22 cellular contexts compared by ENCODE assay signal in genomic region chr20:56995157-56995556, GRCh38.
"Had no signal": no experiment of that assay in that cellular context is flagged by ENCODE, and none has a peak within 500 bp of the region (broad histone marks: within the 10 kb centered on the region; RNA-seq: fewer than 3 reads in every experiment).

No MANE protein-coding gene starts in this region.

- H3K27ac ChIP-seq: coronary artery, heart left ventricle, prostate gland, thyroid gland, VCaP had no signal

- DNase-seq: activated CD4-positive, alpha-beta memory T cell treated with anti-CD3 and anti-CD28 coated beads, Interleukin-2, amount 10 ng/mL, durations not matched to agents 7 days and 5 days; activated effector memory CD4-positive, alpha-beta T cell treated with Interleukin-2 at 50 U/mL for 16 hours; amygdala; cerebellar nuclear complex; heart left ventricle; left cardiac atrium; naive thymus-derived CD4-positive, alpha-beta T cell; stimulated activated CD4-positive, alpha-beta T cell treated with anti-CD3 and anti-CD28 coated beads, Interleukin-4, amount 100 ng/mL, for 24 hours; substantia nigra had no signal

- H3K4me1 ChIP-seq: heart left ventricle, prostate gland, thyroid gland had no signal

- H3K27ac Mint-ChIP-seq: activated CD4-positive, alpha-beta memory T cell treated with anti-CD3 and anti-CD28 coated beads, Interleukin-2, amount 10 ng/mL, durations not matched to agents 7 days and 5 days; activated CD4-positive, alpha-beta T cell treated with anti-CD3 and anti-CD28 coated beads, Interleukin-2, amount 10 ng/mL, durations not matched to agents 24 days and 14 days; activated naive CD4-positive, alpha-beta T cell treated with anti-CD3 and anti-CD28 coated beads, Interleukin-2, amount 10 ng/mL, durations not matched to agents 7 days and 5 days; activated T-cell treated with anti-CD3 and anti-CD28 coated beads, Interleukin-2, amount 50 U/mL, for 72 hours; endodermal cell; naive thymus-derived CD4-positive, alpha-beta T cell; stimulated activated naive CD8-positive, alpha-beta T cell treated with anti-CD3 and anti-CD28 coated beads, Interleukin-15, Interleukin-2, amounts not matched to agents 100 ng/mL and 50 ng/mL, for 24 hours; T-helper 2 cell treated with Interferon-gamma antibody and Interleukin-4, amounts not matched to agents 5 μg/mL and 100 μg/mL, for 36 hours had no signal

- ATAC-seq: activated CD4-positive, CD25-positive, alpha-beta regulatory T cell treated with anti-CD3 and anti-CD28 coated beads, Interleukin-2, amount 50 U/mL, for 24 hours; activated T-cell treated with anti-CD3 and anti-CD28 coated beads, Interleukin-2, amount 50 U/mL, for 72 hours; heart left ventricle; left cardiac atrium; naive thymus-derived CD4-positive, alpha-beta T cell had no signal

- H3K9me3 Mint-ChIP-seq: activated CD4-positive, alpha-beta T cell treated with anti-CD3 and anti-CD28 coated beads, Interleukin-2, amount 10 ng/mL, durations not matched to agents 24 days and 14 days; T-helper 2 cell treated with Interferon-gamma antibody and Interleukin-4, amounts not matched to agents 5 μg/mL and 100 μg/mL, for 36 hours had no signal

- H3K36me3 ChIP-seq: heart left ventricle, prostate gland, thyroid gland had no signal

- FAIRE-seq: bronchial epithelial cell, islet of Langerhans had no signal

- H3K9me3 ChIP-seq: prostate gland, thyroid gland had no signal

- H3K4me3 Mint-ChIP-seq: activated CD4-positive, alpha-beta memory T cell treated with anti-CD3 and anti-CD28 coated beads, Interleukin-2, amount 10 ng/mL, durations not matched to agents 7 days and 5 days; activated CD4-positive, alpha-beta T cell treated with anti-CD3 and anti-CD28 coated beads, Interleukin-2, amount 10 ng/mL, durations not matched to agents 24 days and 14 days; activated naive CD4-positive, alpha-beta T cell treated with anti-CD3 and anti-CD28 coated beads, Interleukin-2, amount 10 ng/mL, durations not matched to agents 7 days and 5 days; activated T-cell treated with anti-CD3 and anti-CD28 coated beads, Interleukin-2, amount 50 U/mL, for 72 hours; endodermal cell; naive thymus-derived CD4-positive, alpha-beta T cell; stimulated activated naive CD8-positive, alpha-beta T cell treated with anti-CD3 and anti-CD28 coated beads, Interleukin-15, Interleukin-2, amounts not matched to agents 100 ng/mL and 50 ng/mL, for 24 hours; T-helper 2 cell treated with Interferon-gamma antibody and Interleukin-4, amounts not matched to agents 5 μg/mL and 100 μg/mL, for 36 hours had no signal

- H3K36me3 Mint-ChIP-seq: activated naive CD4-positive, alpha-beta T cell treated with anti-CD3 and anti-CD28 coated beads, Interleukin-2, amount 10 ng/mL, durations not matched to agents 7 days and 5 days; naive thymus-derived CD4-positive, alpha-beta T cell had no signal

- H3K4me3 ChIP-seq: coronary artery, heart left ventricle, prostate gland, thyroid gland had no signal

- H3K4me1 Mint-ChIP-seq: activated CD4-positive, alpha-beta memory T cell treated with anti-CD3 and anti-CD28 coated beads, Interleukin-2, amount 10 ng/mL, durations not matched to agents 7 days and 5 days; activated CD4-positive, alpha-beta T cell treated with anti-CD3 and anti-CD28 coated beads, Interleukin-2, amount 10 ng/mL, durations not matched to agents 24 days and 14 days; activated naive CD4-positive, alpha-beta T cell treated with anti-CD3 and anti-CD28 coated beads, Interleukin-2, amount 10 ng/mL, durations not matched to agents 7 days and 5 days; naive thymus-derived CD4-positive, alpha-beta T cell had no signal

- H3K27me3 ChIP-seq: thyroid gland had no signal

- H3K27me3 Mint-ChIP-seq: activated CD4-positive, alpha-beta memory T cell treated with anti-CD3 and anti-CD28 coated beads, Interleukin-2, amount 10 ng/mL, durations not matched to agents 7 days and 5 days; activated CD4-positive, alpha-beta T cell treated with anti-CD3 and anti-CD28 coated beads, Interleukin-2, amount 10 ng/mL, durations not matched to agents 24 days and 14 days; activated naive CD4-positive, alpha-beta T cell treated with anti-CD3 and anti-CD28 coated beads, Interleukin-2, amount 10 ng/mL, durations not matched to agents 7 days and 5 days; stimulated activated naive CD8-positive, alpha-beta T cell treated with anti-CD3 and anti-CD28 coated beads, Interleukin-15, Interleukin-2, amounts not matched to agents 100 ng/mL and 50 ng/mL, for 24 hours had no signal
